Comparison of ENCODE assay signal across 9 cellular contexts in the genomic region with DNA sequence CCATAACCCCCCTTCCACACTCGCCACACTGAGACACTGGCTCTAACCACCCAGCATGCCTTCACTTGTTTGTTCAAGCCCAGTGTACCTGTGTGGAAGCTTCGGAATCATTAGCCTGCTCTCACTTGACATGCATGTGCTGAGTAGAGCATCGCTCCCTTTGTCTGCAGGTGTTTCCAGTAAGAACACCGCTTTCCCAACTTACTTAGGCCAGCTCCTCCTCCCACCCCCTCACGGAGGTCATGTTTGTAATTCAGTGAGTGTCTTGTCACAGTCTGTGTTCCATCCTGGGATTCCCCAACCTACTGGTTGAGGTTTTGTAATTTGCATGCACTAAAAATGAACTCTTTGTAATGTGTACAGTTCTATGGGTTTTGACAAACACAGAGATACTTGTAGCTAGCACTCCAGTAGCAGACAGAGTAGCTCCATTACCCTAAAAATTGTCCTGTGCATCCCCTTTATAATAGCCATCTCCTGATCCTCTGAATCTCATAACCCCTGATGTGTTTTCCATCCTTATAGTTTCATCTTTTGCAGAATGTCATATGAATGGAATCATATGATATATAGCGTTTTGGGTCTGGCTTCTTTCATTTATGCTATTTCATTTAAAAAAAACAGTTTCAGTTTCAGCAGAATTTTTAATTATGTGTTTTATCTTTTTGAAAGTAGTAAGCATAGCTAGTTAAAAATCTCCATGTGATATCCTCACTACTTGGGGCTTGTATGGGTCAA.
DNase-seq lines count a peak whose midpoint lies in the region; ATAC-seq, FAIRE-seq and TF ChIP-seq lines count a peak whose summit lies in the region.
"Had no signal": no experiment of that assay in that cellular context is flagged by ENCODE, and none has a peak within 500 bp of the region (broad histone marks: within the 10 kb centered on the region; RNA-seq: fewer than 3 reads in every experiment).

No MANE protein-coding gene starts in this region.

- no peak overlapping the region for H2AK5ac ChIP-seq in trophoblast cell (ENCODE audit: low read length)

- H2AFZ ChIP-seq in trophoblast cell (ENCODE audit: insufficient read depth, low read length, poor library complexity) = no peak overlapping the region

- H3K4me1 Mint-ChIP-seq in T-helper 17 cell = peaks cover 16% of the 10 kb centered on the region
- peaks cover 27 to 56% (median 40%) of the 10 kb centered on the region in 3 donors for H3K4me1 Mint-ChIP-seq in naive B cell

- no peaks in the 10 kb centered on the region for H3K27me3 ChIP-seq in trophoblast cell (ENCODE audit: insufficient read depth, low read length)

- no peak overlapping the region for H3K4me3 ChIP-seq in trophoblast cell (ENCODE audit: low read depth, low read length)

- no peaks in the 10 kb centered on the region for H3K36me3 Mint-ChIP-seq in T-helper 17 cell (ENCODE audit: low read depth)
- peaks cover 0 to 10% of the 10 kb centered on the region in 2 donors for H3K36me3 Mint-ChIP-seq in naive B cell

- no peak overlapping the region for H2BK12ac ChIP-seq in trophoblast cell (ENCODE audit: low read length)

- H3K79me2 ChIP-seq in trophoblast cell (ENCODE audit: control insufficient read depth, insufficient read depth, low read length, poor library complexity) = no peaks in the 10 kb centered on the region

- H3K4me3 Mint-ChIP-seq in T-helper 17 cell (peak overlapping the region; percentile 63), naive B cell (peak overlapping the region; percentile 14 to 88 (median 78))
- H3K4me3 Mint-ChIP-seq: dendritic cell treated with granulocyte-macrophage colony-stimulating factor and Interleukin-4, amounts not matched to agents 40 ng/mL and 50 ng/mL, for 4 days had no signal

- no peak overlapping the region for H4K12ac ChIP-seq in trophoblast cell (ENCODE audit: low read depth, low read length)

- H3K4me2 ChIP-seq in trophoblast cell (ENCODE audit: low read length) = no peak overlapping the region

- H3K4me1 ChIP-seq in trophoblast cell (ENCODE audit: control insufficient read depth in 1 of 2, insufficient read depth in 2 of 2, low read length in 2 of 2) = peaks cover 5 to 6% of the 10 kb centered on the region in 2 experiments

- H4K8ac ChIP-seq in trophoblast cell (ENCODE audit: low read depth, low read length) = no peak overlapping the region

- H2BK5ac ChIP-seq in trophoblast cell (ENCODE audit: low read depth, low read length, poor library complexity) = no peak overlapping the region

- no peaks in the 10 kb centered on the region for H3K9me3 ChIP-seq in T-helper 17 cell (ENCODE audit: control insufficient read depth, low read length, poor library complexity, severe bottlenecking)
- H3K9me3 ChIP-seq in trophoblast cell (ENCODE audit: insufficient read depth, low read depth, low read length) = no peaks in the 10 kb centered on the region

- H3K14ac ChIP-seq in trophoblast cell (ENCODE audit: low read length) = no peak overlapping the region

- TF ChIP-seq CTCF in D721Med (IDR thresholded peaks at IDR 0.05; ENCODE audit: insufficient read depth, missing control alignments) = no peak

- H3K18ac ChIP-seq in trophoblast cell (ENCODE audit: low read length) = no peak overlapping the region

- no peak overlapping the region for H3K27ac ChIP-seq in trophoblast cell (ENCODE audit: low read depth, low read length)

- intact Hi-C loops in posterior cingulate gyrus (cut with DNase I) = no loop called here

- peaks cover 0 to 6% (median 4%) of the 10 kb centered on the region in 7 donors for H3K9me3 Mint-ChIP-seq in naive B cell

- ATAC-seq in GM18868 (IDR thresholded peaks at IDR 0.05; ENCODE audit: unreplicated experiment) (peak; percentile 94), HG02798 (IDR thresholded peaks at IDR 0.05; ENCODE audit: poor library complexity, unreplicated experiment) (peak; percentile 93), T-helper 17 cell (peak; percentile 95), naive B cell (ENCODE audit: low read depth in 2 of 2) (peak; percentile 98 to 99)

- no peaks in the 10 kb centered on the region for H3K79me1 ChIP-seq in trophoblast cell (ENCODE audit: low read length)

- H3K9ac ChIP-seq in trophoblast cell (ENCODE audit: low read length) = no peak overlapping the region

- no peak overlapping the region for H3K23ac ChIP-seq in trophoblast cell (ENCODE audit: low read length)

- no peak overlapping the region for H3K4ac ChIP-seq in trophoblast cell (ENCODE audit: low read depth, low read length)

- DNase-seq in T-helper 17 cell (no peak), naive B cell (peak; percentile 54), occipital lobe (lab: John Stamatoyannopoulos, UW) (no peak), D721Med (ENCODE audit: insufficient read length, low spot score) (no peak), posterior cingulate gyrus (no peak), trophoblast cell (no peak)

- no peak for FAIRE-seq in D721Med (lab: Jason Lieb, UNC)

- H2BK120ac ChIP-seq in trophoblast cell (ENCODE audit: insufficient read depth, low read length, poor library complexity) = no peak overlapping the region

- no CpG with 5 or more reads among the region's 6 CpGs for WGBS in trophoblast cell (ENCODE audit: extremely low coverage, insufficient coverage, insufficient read length)

- no peaks in the 10 kb centered on the region for H3K27me3 Mint-ChIP-seq in T-helper 17 cell
- no peaks in the 10 kb centered on the region for H3K27me3 Mint-ChIP-seq in naive B cell

- H3K27ac Mint-ChIP-seq in T-helper 17 cell = peak overlapping the region; percentile 89
- H3K27ac Mint-ChIP-seq in naive B cell = peak overlapping the region; percentile 16 to 94 (median 78)
- H3K27ac Mint-ChIP-seq: dendritic cell treated with granulocyte-macrophage colony-stimulating factor and Interleukin-4, amounts not matched to agents 40 ng/mL and 50 ng/mL, for 4 days had no signal

- no peaks in the 10 kb centered on the region for H3K36me3 ChIP-seq in trophoblast cell (ENCODE audit: control insufficient read depth in 1 of 2, insufficient read depth in 2 of 2, low read length in 2 of 2)

- H4K91ac ChIP-seq in trophoblast cell (ENCODE audit: low read depth, low read length) = no peak overlapping the region
